In the genomic region with DNA sequence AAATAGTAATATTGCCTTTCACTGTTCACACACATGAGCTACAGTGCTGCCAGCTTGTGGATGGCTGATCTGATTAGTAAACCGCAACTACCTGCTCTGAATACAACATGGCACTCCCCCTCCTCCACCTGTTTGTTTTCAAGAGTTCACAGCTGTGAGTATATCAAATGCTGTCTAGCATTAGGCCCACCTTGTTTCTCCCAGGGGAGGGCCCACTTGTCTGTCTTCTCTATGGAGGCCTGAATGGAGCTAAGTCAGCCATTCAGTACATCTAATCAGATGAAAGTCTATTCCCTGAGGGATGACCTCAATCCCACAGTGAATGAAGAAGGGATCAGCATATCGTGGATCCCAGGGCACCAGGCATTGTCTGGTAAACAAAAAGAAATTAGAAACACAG, we compare ENCODE assay signal across 21 cellular contexts. TPM values are rescaled to one million over a fixed set of nuclear protein-coding genes. Genes with fewer than 3 reads are reported as not detected.
DNase-seq lines count a peak whose midpoint lies in the region; ATAC-seq, FAIRE-seq and TF ChIP-seq lines count a peak whose summit lies in the region.
"Had no signal": no experiment of that assay in that cellular context is flagged by ENCODE, and none has a peak within 500 bp of the region (broad histone marks: within the 10 kb centered on the region; RNA-seq: fewer than 3 reads in every experiment).

No MANE protein-coding gene starts in this region.

- H3K79me2 ChIP-seq in SK-N-SH (ENCODE audit: insufficient read depth), result no peaks in the 10 kb centered on the region

- H3K9me3 ChIP-seq in SK-N-SH (no peaks in the 10 kb centered on the region), kidney (ENCODE audit: control insufficient read depth in 1 of 2, low read length in 2 of 2) (no peaks in the 10 kb centered on the region)
- H3K9me3 ChIP-seq: left lung, mucosa of descending colon, spleen, upper lobe of right lung had no signal

- no peak; a peak in 1 of 4 replicates for TF ChIP-seq EP300 in SK-N-SH (IDR thresholded peaks at IDR 0.05; ENCODE audit: borderline replicate concordance in 1 of 2, low read depth in 1 of 2, low read length in 1 of 2)

- H2AFZ ChIP-seq in SK-N-SH (ENCODE audit: low read depth), result no peak overlapping the region

- CTCF ChIA-PET in SK-N-SH (lab: Yijun Ruan, JAX), result interaction anchor here (1.1 to 1.4 kb wide), 3 partner anchors 9 to 95 kb away, joined by 3 to 5 read pairs (median 4); no protein-coding TSS in a partner anchor

- no peak overlapping the region for H3K9ac ChIP-seq in SK-N-SH
- H3K9ac ChIP-seq in kidney (ENCODE audit: low read length in 2 of 2), result no peak overlapping the region

- H3K4me3 ChIP-seq in SK-N-SH (ENCODE audit: low read depth in 2 of 2, low read length in 1 of 2) (no peak overlapping the region), kidney (ENCODE audit: low read length in 2 of 2) (no peak overlapping the region)
- H3K4me3 ChIP-seq: left lung, mucosa of descending colon, SK-N-MC, spleen, upper lobe of right lung had no signal

- no peak for TF ChIP-seq RAD21 in SK-N-SH (IDR thresholded peaks at IDR 0.05; ENCODE audit: low read length)

- DNase-seq in SK-N-SH (no peak), NCI-H524 (lab: John Stamatoyannopoulos, UW) (peak; percentile 93 to 99), SKM-1 (lab: John Stamatoyannopoulos, UW; ENCODE audit: unreplicated experiment) (no peak), kidney (no peak), GM20000 (ENCODE audit: low spot score) (no peak)
- DNase-seq: activated CD4-positive, alpha-beta memory T cell treated with anti-CD3 and anti-CD28 coated beads for 36 hours; activated T-cell treated with anti-CD3 and anti-CD28 coated beads, Interleukin-2, amount 50 U/mL, for 48 hours; HCEC 1CT; left lung; mucosa of descending colon; posterior cingulate gyrus; spleen; stimulated activated naive CD8-positive, alpha-beta T cell treated with anti-CD3 and anti-CD28 coated beads, Interleukin-15, Interleukin-2, amounts not matched to agents 100 U/mL and 50 U/mL, for 24 hours; upper lobe of right lung had no signal

- ATAC-seq in SK-N-SH treated with all-trans-retinoic acid at 6 μM for 48 hours, result peak; percentile 6; the same call in 2 of the 3 replicates
- ATAC-seq in HG02623 (IDR thresholded peaks at IDR 0.05; ENCODE audit: unreplicated experiment), result no peak
- ATAC-seq: HepG2; left lung; mucosa of descending colon; stimulated activated naive CD8-positive, alpha-beta T cell treated with anti-CD3 and anti-CD28 coated beads, Interleukin-15, Interleukin-2, amounts not matched to agents 100 U/mL and 50 U/mL, for 24 hours; upper lobe of right lung had no signal

- no peak for FAIRE-seq in kidney (lab: Jason Lieb, UNC)
- FAIRE-seq: A204.1, endometrium, HepG2 had no signal

- POLR2A ChIA-PET in SK-N-SH (lab: Yijun Ruan, JAX), result no interaction called here

- no peak overlapping the region for H3K4me2 ChIP-seq in SK-N-SH

- TF ChIP-seq CTCF in SK-N-SH (IDR thresholded peaks at IDR 0.05) (no peak), kidney (IDR thresholded peaks at IDR 0.05; ENCODE audit: borderline replicate concordance, extremely low read depth, insufficient read depth) (no peak), GM20000 (IDR thresholded peaks at IDR 0.05; ENCODE audit: extremely low read depth, missing control alignments) (no peak)

- H3K4me1 ChIP-seq in SK-N-SH (ENCODE audit: control insufficient read depth in 1 of 2, insufficient read depth in 2 of 2, low read depth in 1 of 2, low read length in 1 of 2) (peaks cover 9 to 22% of the 10 kb centered on the region in 2 experiments), kidney (ENCODE audit: control insufficient read depth in 1 of 2, insufficient read depth in 1 of 2, low read depth in 1 of 2, low read length in 2 of 2) (peaks cover 2 to 15% of the 10 kb centered on the region in 2 donors)
- H3K4me1 ChIP-seq: left lung, spleen had no signal

- H3K9me2 ChIP-seq in SK-N-SH, result no peaks in the 10 kb centered on the region

- H3K27ac ChIP-seq in SK-N-SH (ENCODE audit: low read depth in 2 of 2, low read length in 1 of 2) (no peak overlapping the region), angular gyrus (ENCODE audit: low read depth, low read length) (peak overlapping the region; percentile 29), kidney (ENCODE audit: low read depth in 2 of 2, low read length in 2 of 2) (no peak overlapping the region)
- H3K27ac ChIP-seq: left lung, SK-N-MC, spleen, upper lobe of right lung had no signal

- peaks cover 29% of the 10 kb centered on the region for H3F3A ChIP-seq in SK-N-SH (replicated peaks; ENCODE audit: insufficient read depth)

- intact Hi-C loops in kidney (cut with DNase I), result no loop called here

- H3K36me3 ChIP-seq in SK-N-SH (replicated peaks in 1 of 2; ENCODE audit: control insufficient read depth in 1 of 2, insufficient read depth in 2 of 2, low read length in 1 of 2) (no peaks in the 10 kb centered on the region), kidney (ENCODE audit: control insufficient read depth in 1 of 2, insufficient read depth in 2 of 2, low read length in 2 of 2) (no peaks in the 10 kb centered on the region)
- H3K36me3 ChIP-seq: left lung, spleen, upper lobe of right lung had no signal

- WGBS in SK-N-SH (ENCODE audit: low lambda C conversion rate), result 78% methylated on average over 2 of the region's 2 CpGs

- H4K20me1 ChIP-seq in SK-N-SH (ENCODE audit: insufficient read depth), result no peaks in the 10 kb centered on the region

- no peaks in the 10 kb centered on the region for H3K27me3 ChIP-seq in SK-N-SH (ENCODE audit: insufficient read depth)
- H3K27me3 ChIP-seq: left lung, spleen, upper lobe of right lung had no signal

TF ChIP-seq in SK-N-SH treated with all-trans-retinoic acid at 6 μM for 48 hours, 23 proteins besides CTCF, POLR2A, EP300 and RAD21:
- TF ChIP-seq SNAI2 (CRISPR knock-in tag; IDR thresholded peaks at IDR 0.05), result no peak
- no peak for TF ChIP-seq CSDC2 (CRISPR knock-in tag; IDR thresholded peaks at IDR 0.05)
- TF ChIP-seq ZNF70 (CRISPR knock-in tag; IDR thresholded peaks at IDR 0.05), result no peak

TF ChIP-seq in SK-N-SH, 30 proteins besides CTCF, POLR2A, EP300 and RAD21:
- TF ChIP-seq, protein P1, sequence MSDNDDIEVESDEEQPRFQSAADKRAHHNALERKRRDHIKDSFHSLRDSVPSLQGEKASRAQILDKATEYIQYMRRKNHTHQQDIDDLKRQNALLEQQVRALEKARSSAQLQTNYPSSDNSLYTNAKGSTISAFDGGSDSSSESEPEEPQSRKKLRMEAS (IDR thresholded peaks at IDR 0.05; ENCODE audit: low read depth), result no peak
- TF ChIP-seq SMC3 (IDR thresholded peaks at IDR 0.05; ENCODE audit: low read depth, low read length), result no peak
- TF ChIP-seq, protein P2, sequence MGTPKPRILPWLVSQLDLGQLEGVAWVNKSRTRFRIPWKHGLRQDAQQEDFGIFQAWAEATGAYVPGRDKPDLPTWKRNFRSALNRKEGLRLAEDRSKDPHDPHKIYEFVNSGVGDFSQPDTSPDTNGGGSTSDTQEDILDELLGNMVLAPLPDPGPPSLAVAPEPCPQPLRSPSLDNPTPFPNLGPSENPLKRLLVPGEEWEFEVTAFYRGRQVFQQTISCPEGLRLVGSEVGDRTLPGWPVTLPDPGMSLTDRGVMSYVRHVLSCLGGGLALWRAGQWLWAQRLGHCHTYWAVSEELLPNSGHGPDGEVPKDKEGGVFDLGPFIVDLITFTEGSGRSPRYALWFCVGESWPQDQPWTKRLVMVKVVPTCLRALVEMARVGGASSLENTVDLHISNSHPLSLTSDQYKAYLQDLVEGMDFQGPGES (IDR thresholded peaks at IDR 0.05; ENCODE audit: low read depth, low read length), result no peak
- no peak for TF ChIP-seq ELF1 (IDR thresholded peaks at IDR 0.05)
- no peak for TF ChIP-seq MEF2A (IDR thresholded peaks at IDR 0.05; ENCODE audit: borderline replicate concordance, low read depth)
- no peak for TF ChIP-seq TEAD4 (IDR thresholded peaks at IDR 0.05; ENCODE audit: borderline replicate concordance, insufficient read depth)
- TF ChIP-seq TCF12 (IDR thresholded peaks at IDR 0.05), result no peak
- TF ChIP-seq TAF1 (IDR thresholded peaks at IDR 0.05; ENCODE audit: borderline replicate concordance, low read depth, low read length), result no peak

RNA-seq across cellular contexts. Expression of a gene that starts 25.4 kb away (rescaled TPM):
- polyA plus RNA-seq in SK-N-SH (2012; rRNA removed) (7.7 and 10.9 TPM in 2 replicates), kidney (ENCODE audit: insufficient read depth, low read depth, low replicate concordance) (12.1 TPM)
- 13.0 and 16.6 TPM in 2 replicates for polyA plus RNA-seq in SK-N-SH (2012; cell fraction: cytosol; rRNA removed)
- polyA plus RNA-seq in SK-N-SH (2012; cell fraction: nucleus; rRNA removed), result 5.7 and 13.3 TPM in 2 replicates
- total RNA-seq in kidney, result 18.2 TPM

Comparison
In these comparisons a context has a peak if more than half of its experiments do, and no peak if none do; other contexts are left out.
1. DNase-seq: peak in NCI-H524 (2 of 2); none in SK-N-SH (single experiment), SKM-1 (single experiment), kidney (single experiment) and GM20000 (single experiment).